ENCODE assay signal across 1 cellular context in the genomic region with DNA sequence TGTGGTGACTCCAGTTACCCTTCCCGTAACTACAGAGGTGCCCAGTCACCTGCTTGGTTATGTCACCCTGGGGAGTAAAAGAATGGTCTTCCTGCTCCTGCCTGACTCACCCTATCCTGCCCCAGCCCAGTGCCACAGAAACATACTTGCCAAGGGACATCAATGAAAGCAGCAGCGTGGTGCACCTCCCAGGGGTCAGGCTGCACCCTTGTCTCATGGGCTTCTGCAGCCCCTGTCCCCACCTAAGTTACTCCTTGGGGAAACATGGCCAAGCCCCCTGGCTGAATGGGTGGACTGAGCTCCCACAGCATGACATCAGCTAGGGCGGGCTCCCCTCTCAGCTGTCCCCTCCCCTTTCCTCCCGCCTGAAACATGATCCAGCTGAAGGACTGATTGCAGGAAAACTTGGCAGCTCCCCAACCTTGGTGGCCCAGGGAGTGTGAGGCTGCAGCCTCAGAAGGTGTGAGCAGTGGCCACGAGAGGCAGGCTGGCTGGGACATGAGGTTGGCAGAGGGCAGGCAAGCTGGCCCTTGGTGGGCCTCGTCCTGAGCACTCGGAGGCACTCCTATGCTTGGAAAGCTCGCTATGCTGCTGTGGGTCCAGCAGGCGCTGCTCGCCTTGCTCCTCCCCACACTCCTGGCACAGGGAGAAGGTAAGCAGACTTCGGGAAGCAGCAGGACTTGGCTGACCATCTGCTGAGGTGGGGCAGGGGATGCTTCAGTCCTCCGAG.
TF ChIP-seq lines count a peak whose summit lies in the region.

A gene (plus strand): TSS at position 368 of the 730 bp plus-strand sequence. CDS start 218 bp downstream, at position 586.

TF ChIP-seq in WTC11, 78 proteins besides CTCF, POLR2A, EP300 and RAD21 (continued from another document):
- TF ChIP-seq ZNF263 (CRISPR knock-in tag; IDR thresholded peaks at IDR 0.05; ENCODE audit: low read depth) (no peak), TEAD1 (CRISPR knock-in tag; IDR thresholded peaks at IDR 0.05) (peak; percentile 40; the same call in 1 of the 2 replicates), ZNF232 (CRISPR knock-in tag; IDR thresholded peaks at IDR 0.05) (no peak), ZNF317 (CRISPR knock-in tag; IDR thresholded peaks at IDR 0.05; ENCODE audit: borderline replicate concordance, low read depth) (no peak), ZNF416 (CRISPR knock-in tag; IDR thresholded peaks at IDR 0.05) (no peak), SMAD3 (CRISPR knock-in tag; IDR thresholded peaks at IDR 0.05; ENCODE audit: borderline replicate concordance) (no peak), FOXP1 (CRISPR knock-in tag; IDR thresholded peaks at IDR 0.05; ENCODE audit: borderline replicate concordance) (peak; percentile 95; the same call in 1 of the 2 replicates), TP53 (CRISPR knock-in tag; IDR thresholded peaks at IDR 0.05) (peak; percentile 81; the same call in 1 of the 2 replicates), ETV6 (CRISPR knock-in tag; IDR thresholded peaks at IDR 0.05) (no peak), ZNF671 (CRISPR knock-in tag; IDR thresholded peaks at IDR 0.05) (no peak), ZBTB21 (CRISPR knock-in tag; IDR thresholded peaks at IDR 0.05; ENCODE audit: borderline replicate concordance) (peak; percentile 53; the same call in 1 of the 2 replicates), SOX15 (CRISPR knock-in tag; IDR thresholded peaks at IDR 0.05) (no peak), CBFB (CRISPR knock-in tag; IDR thresholded peaks at IDR 0.05; ENCODE audit: low read depth) (peak; percentile 61; the same call in 1 of the 2 replicates)
- TF ChIP-seq, protein P1, sequence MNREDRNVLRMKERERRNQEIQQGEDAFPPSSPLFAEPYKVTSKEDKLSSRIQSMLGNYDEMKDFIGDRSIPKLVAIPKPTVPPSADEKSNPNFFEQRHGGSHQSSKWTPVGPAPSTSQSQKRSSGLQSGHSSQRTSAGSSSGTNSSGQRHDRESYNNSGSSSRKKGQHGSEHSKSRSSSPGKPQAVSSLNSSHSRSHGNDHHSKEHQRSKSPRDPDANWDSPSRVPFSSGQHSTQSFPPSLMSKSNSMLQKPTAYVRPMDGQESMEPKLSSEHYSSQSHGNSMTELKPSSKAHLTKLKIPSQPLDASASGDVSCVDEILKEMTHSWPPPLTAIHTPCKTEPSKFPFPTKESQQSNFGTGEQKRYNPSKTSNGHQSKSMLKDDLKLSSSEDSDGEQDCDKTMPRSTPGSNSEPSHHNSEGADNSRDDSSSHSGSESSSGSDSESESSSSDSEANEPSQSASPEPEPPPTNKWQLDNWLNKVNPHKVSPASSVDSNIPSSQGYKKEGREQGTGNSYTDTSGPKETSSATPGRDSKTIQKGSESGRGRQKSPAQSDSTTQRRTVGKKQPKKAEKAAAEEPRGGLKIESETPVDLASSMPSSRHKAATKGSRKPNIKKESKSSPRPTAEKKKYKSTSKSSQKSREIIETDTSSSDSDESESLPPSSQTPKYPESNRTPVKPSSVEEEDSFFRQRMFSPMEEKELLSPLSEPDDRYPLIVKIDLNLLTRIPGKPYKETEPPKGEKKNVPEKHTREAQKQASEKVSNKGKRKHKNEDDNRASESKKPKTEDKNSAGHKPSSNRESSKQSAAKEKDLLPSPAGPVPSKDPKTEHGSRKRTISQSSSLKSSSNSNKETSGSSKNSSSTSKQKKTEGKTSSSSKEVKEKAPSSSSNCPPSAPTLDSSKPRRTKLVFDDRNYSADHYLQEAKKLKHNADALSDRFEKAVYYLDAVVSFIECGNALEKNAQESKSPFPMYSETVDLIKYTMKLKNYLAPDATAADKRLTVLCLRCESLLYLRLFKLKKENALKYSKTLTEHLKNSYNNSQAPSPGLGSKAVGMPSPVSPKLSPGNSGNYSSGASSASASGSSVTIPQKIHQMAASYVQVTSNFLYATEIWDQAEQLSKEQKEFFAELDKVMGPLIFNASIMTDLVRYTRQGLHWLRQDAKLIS (CRISPR knock-in tag; IDR thresholded peaks at IDR 0.05; ENCODE audit: borderline replicate concordance), result 0 out of 2 replicates have a peak, but pooled peaks have one; percentile 68
- TF ChIP-seq, protein P2, sequence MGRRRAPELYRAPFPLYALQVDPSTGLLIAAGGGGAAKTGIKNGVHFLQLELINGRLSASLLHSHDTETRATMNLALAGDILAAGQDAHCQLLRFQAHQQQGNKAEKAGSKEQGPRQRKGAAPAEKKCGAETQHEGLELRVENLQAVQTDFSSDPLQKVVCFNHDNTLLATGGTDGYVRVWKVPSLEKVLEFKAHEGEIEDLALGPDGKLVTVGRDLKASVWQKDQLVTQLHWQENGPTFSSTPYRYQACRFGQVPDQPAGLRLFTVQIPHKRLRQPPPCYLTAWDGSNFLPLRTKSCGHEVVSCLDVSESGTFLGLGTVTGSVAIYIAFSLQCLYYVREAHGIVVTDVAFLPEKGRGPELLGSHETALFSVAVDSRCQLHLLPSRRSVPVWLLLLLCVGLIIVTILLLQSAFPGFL (CRISPR knock-in tag; IDR thresholded peaks at IDR 0.05; ENCODE audit: borderline replicate concordance), result no peak
- TF ChIP-seq, protein P3, sequence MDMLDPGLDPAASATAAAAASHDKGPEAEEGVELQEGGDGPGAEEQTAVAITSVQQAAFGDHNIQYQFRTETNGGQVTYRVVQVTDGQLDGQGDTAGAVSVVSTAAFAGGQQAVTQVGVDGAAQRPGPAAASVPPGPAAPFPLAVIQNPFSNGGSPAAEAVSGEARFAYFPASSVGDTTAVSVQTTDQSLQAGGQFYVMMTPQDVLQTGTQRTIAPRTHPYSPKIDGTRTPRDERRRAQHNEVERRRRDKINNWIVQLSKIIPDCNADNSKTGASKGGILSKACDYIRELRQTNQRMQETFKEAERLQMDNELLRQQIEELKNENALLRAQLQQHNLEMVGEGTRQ (CRISPR knock-in tag; IDR thresholded peaks at IDR 0.05), result no peak
- TF ChIP-seq, protein P4, sequence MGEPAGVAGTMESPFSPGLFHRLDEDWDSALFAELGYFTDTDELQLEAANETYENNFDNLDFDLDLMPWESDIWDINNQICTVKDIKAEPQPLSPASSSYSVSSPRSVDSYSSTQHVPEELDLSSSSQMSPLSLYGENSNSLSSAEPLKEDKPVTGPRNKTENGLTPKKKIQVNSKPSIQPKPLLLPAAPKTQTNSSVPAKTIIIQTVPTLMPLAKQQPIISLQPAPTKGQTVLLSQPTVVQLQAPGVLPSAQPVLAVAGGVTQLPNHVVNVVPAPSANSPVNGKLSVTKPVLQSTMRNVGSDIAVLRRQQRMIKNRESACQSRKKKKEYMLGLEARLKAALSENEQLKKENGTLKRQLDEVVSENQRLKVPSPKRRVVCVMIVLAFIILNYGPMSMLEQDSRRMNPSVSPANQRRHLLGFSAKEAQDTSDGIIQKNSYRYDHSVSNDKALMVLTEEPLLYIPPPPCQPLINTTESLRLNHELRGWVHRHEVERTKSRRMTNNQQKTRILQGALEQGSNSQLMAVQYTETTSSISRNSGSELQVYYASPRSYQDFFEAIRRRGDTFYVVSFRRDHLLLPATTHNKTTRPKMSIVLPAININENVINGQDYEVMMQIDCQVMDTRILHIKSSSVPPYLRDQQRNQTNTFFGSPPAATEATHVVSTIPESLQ (CRISPR knock-in tag; IDR thresholded peaks at IDR 0.05), result no peak
- TF ChIP-seq, protein P5, sequence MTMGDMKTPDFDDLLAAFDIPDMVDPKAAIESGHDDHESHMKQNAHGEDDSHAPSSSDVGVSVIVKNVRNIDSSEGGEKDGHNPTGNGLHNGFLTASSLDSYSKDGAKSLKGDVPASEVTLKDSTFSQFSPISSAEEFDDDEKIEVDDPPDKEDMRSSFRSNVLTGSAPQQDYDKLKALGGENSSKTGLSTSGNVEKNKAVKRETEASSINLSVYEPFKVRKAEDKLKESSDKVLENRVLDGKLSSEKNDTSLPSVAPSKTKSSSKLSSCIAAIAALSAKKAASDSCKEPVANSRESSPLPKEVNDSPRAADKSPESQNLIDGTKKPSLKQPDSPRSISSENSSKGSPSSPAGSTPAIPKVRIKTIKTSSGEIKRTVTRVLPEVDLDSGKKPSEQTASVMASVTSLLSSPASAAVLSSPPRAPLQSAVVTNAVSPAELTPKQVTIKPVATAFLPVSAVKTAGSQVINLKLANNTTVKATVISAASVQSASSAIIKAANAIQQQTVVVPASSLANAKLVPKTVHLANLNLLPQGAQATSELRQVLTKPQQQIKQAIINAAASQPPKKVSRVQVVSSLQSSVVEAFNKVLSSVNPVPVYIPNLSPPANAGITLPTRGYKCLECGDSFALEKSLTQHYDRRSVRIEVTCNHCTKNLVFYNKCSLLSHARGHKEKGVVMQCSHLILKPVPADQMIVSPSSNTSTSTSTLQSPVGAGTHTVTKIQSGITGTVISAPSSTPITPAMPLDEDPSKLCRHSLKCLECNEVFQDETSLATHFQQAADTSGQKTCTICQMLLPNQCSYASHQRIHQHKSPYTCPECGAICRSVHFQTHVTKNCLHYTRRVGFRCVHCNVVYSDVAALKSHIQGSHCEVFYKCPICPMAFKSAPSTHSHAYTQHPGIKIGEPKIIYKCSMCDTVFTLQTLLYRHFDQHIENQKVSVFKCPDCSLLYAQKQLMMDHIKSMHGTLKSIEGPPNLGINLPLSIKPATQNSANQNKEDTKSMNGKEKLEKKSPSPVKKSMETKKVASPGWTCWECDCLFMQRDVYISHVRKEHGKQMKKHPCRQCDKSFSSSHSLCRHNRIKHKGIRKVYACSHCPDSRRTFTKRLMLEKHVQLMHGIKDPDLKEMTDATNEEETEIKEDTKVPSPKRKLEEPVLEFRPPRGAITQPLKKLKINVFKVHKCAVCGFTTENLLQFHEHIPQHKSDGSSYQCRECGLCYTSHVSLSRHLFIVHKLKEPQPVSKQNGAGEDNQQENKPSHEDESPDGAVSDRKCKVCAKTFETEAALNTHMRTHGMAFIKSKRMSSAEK (CRISPR knock-in tag; IDR thresholded peaks at IDR 0.05; ENCODE audit: borderline replicate concordance), result 0 out of 2 replicates have a peak, but pooled peaks have one; percentile 38
